1 cellular context compared by ENCODE assay signal in the genomic region with DNA sequence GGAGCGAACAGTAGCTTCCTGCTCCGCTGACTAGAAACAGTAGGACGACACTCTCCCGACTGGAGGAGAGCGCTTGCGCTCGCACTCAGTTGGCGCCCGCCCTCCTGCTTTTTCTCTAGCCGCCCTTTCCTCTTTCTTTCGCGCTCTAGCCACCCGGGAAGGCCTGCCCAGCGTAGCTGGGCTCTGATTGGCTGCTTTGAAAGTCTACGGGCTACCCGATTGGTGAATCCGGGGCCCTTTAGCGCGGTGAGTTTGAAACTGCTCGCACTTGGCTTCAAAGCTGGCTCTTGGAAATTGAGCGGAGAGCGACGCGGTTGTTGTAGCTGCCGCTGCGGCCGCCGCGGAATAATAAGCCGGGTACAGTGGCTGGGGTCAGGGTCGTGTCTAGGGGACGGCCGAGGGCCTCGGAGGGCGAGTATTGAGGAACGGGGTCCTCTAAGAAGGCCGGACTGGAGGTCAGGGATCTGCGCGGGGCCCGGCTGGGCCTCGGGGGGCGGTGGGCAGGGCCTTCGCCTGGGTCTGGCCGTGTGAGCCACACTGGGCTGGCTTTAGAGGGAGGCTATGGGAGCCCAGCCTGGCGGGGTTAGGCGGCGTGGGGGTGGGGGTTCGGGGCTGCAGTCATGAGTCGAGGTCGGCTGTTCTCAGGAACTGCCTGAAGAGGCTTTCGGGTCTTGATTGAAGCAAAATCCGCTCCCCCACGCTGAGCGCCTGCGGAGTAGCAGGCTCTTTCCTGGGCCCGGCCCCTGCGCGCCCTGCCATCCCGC.
TF ChIP-seq lines count a peak whose summit lies in the region.

TSS of gene CDK1 (plus strand) at position 265 of the 764 bp plus-strand sequence. CDS start 1,688 bp downstream, outside the sequence.

TF ChIP-seq in HepG2, 621 proteins besides CTCF, POLR2A, EP300 and RAD21 (continued from another document and continues in another):
- TF ChIP-seq, protein P1, sequence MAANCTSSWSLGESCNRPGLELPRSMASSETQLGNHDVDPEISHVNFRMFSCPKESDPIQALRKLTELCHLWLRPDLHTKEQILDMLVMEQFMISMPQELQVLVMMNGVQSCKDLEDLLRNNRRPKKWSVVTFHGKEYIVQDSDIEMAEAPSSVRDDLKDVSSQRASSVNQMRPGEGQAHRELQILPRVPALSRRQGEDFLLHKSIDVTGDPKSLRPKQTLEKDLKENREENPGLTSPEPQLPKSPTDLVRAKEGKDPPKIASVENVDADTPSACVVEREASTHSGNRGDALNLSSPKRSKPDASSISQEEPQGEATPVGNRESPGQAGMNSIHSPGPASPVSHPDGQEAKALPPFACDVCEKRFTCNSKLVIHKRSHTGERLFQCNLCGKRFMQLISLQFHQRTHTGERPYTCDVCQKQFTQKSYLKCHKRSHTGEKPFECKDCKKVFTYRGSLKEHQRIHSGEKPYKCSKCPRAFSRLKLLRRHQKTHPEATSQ (CRISPR knock-in tag; IDR thresholded peaks at IDR 0.05; ENCODE audit: borderline replicate concordance): peak; percentile 28; the same call in 1 of the 2 replicates
- peak; percentile 87 for TF ChIP-seq REPIN1 (CRISPR knock-in tag; IDR thresholded peaks at IDR 0.05; ENCODE audit: borderline replicate concordance, low read depth)
- TF ChIP-seq, protein P2, sequence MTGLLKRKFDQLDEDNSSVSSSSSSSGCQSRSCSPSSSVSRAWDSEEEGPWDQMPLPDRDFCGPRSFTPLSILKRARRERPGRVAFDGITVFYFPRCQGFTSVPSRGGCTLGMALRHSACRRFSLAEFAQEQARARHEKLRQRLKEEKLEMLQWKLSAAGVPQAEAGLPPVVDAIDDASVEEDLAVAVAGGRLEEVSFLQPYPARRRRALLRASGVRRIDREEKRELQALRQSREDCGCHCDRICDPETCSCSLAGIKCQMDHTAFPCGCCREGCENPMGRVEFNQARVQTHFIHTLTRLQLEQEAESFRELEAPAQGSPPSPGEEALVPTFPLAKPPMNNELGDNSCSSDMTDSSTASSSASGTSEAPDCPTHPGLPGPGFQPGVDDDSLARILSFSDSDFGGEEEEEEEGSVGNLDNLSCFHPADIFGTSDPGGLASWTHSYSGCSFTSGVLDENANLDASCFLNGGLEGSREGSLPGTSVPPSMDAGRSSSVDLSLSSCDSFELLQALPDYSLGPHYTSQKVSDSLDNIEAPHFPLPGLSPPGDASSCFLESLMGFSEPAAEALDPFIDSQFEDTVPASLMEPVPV (CRISPR knock-in tag; IDR thresholded peaks at IDR 0.05): peak; percentile 96
- peak; percentile 55; the same call in 1 of the 2 replicates for TF ChIP-seq ZNF556 (CRISPR knock-in tag; IDR thresholded peaks at IDR 0.05; ENCODE audit: borderline replicate concordance)
- no peak for TF ChIP-seq ZNF567 (CRISPR knock-in tag; IDR thresholded peaks at IDR 0.05; ENCODE audit: borderline replicate concordance)
- no peak for TF ChIP-seq CHD4 (IDR thresholded peaks at IDR 0.05; ENCODE audit: borderline replicate concordance, low read length)
- TF ChIP-seq PLRG1 (conservative IDR thresholded peaks at IDR 0.05): no peak
- peak; percentile 97 for TF ChIP-seq ARNT2 (CRISPR knock-in tag; IDR thresholded peaks at IDR 0.05; ENCODE audit: low read depth)
- TF ChIP-seq ZNF660 (CRISPR knock-in tag; IDR thresholded peaks at IDR 0.05; ENCODE audit: borderline replicate concordance, low read depth): no peak
- TF ChIP-seq KIAA2018 (CRISPR knock-in tag; IDR thresholded peaks at IDR 0.05; ENCODE audit: borderline replicate concordance): no peak
- TF ChIP-seq ZNF703 (CRISPR knock-in tag; IDR thresholded peaks at IDR 0.05; ENCODE audit: borderline replicate concordance): no peak
- peak; percentile 60 for TF ChIP-seq THAP11 (CRISPR knock-in tag; IDR thresholded peaks at IDR 0.05)
- TF ChIP-seq ZNF431 (CRISPR knock-in tag; IDR thresholded peaks at IDR 0.05; ENCODE audit: borderline replicate concordance, low read depth): no peak; the same call in 1 of the 2 replicates
- TF ChIP-seq YEATS2 (CRISPR knock-in tag; IDR thresholded peaks at IDR 0.05; ENCODE audit: borderline replicate concordance): peak; percentile 70; the same call in 1 of the 2 replicates
- no peak; the same call in 1 of the 2 replicates for TF ChIP-seq ZNF768 (CRISPR knock-in tag; IDR thresholded peaks at IDR 0.05)
- no peak for TF ChIP-seq PRDM4 (CRISPR knock-in tag; IDR thresholded peaks at IDR 0.05; ENCODE audit: borderline replicate concordance)
- peak; percentile 90 for TF ChIP-seq NFYB (CRISPR knock-in tag; IDR thresholded peaks at IDR 0.05)
- TF ChIP-seq ZNF230 (CRISPR knock-in tag; IDR thresholded peaks at IDR 0.05): 0 out of 2 replicates have a peak, but pooled peaks have one; percentile 67
- TF ChIP-seq PITX1 (CRISPR knock-in tag; IDR thresholded peaks at IDR 0.05): peak; percentile 46; the same call in 1 of the 2 replicates
- peak; percentile 21; the same call in 1 of the 2 replicates for TF ChIP-seq ZNF710 (CRISPR knock-in tag; IDR thresholded peaks at IDR 0.05; ENCODE audit: borderline replicate concordance)
- no peak for TF ChIP-seq IKZF4 (CRISPR knock-in tag; IDR thresholded peaks at IDR 0.05; ENCODE audit: borderline replicate concordance, low read depth, not compliant biosample characterization)
- TF ChIP-seq ZNF468 (CRISPR knock-in tag; IDR thresholded peaks at IDR 0.05): 0 out of 2 replicates have a peak, but pooled peaks have one; percentile 71
- TF ChIP-seq, protein P3, sequence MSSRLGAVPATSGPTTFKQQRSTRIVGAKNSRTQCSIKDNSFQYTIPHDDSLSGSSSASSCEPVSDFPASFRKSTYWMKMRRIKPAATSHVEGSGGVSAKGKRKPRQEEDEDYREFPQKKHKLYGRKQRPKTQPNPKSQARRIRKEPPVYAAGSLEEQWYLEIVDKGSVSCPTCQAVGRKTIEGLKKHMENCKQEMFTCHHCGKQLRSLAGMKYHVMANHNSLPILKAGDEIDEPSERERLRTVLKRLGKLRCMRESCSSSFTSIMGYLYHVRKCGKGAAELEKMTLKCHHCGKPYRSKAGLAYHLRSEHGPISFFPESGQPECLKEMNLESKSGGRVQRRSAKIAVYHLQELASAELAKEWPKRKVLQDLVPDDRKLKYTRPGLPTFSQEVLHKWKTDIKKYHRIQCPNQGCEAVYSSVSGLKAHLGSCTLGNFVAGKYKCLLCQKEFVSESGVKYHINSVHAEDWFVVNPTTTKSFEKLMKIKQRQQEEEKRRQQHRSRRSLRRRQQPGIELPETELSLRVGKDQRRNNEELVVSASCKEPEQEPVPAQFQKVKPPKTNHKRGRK (CRISPR knock-in tag; IDR thresholded peaks at IDR 0.05): no peak
- no peak for TF ChIP-seq PCBP2 (optimal IDR thresholded peaks at IDR 0.05; ENCODE audit: low read depth, low read length, poor library complexity, severe bottlenecking)
- TF ChIP-seq DR1 (CRISPR knock-in tag; IDR thresholded peaks at IDR 0.05): peak; percentile 44; the same call in 1 of the 2 replicates
- TF ChIP-seq ZNF644 (CRISPR knock-in tag; IDR thresholded peaks at IDR 0.05; ENCODE audit: low read depth): no peak
- peak; percentile 67 for TF ChIP-seq KAT8 (CRISPR knock-in tag; IDR thresholded peaks at IDR 0.05)
- no peak for TF ChIP-seq TRIM24 (CRISPR knock-in tag; IDR thresholded peaks at IDR 0.05)
- TF ChIP-seq ZNF44 (CRISPR knock-in tag; IDR thresholded peaks at IDR 0.05): no peak
- no peak for TF ChIP-seq ISX (CRISPR knock-in tag; conservative IDR thresholded peaks at IDR 0.05)
- peak; percentile 77; the same call in 1 of the 2 replicates for TF ChIP-seq MTA1 (CRISPR knock-in tag; IDR thresholded peaks at IDR 0.05; ENCODE audit: borderline replicate concordance)
- TF ChIP-seq SIX4 (CRISPR knock-in tag; IDR thresholded peaks at IDR 0.05): no peak
- no peak for TF ChIP-seq KLF9 (CRISPR knock-in tag; IDR thresholded peaks at IDR 0.05; ENCODE audit: low read depth)
- peak; percentile 37 for TF ChIP-seq ZNF18 (CRISPR knock-in tag; IDR thresholded peaks at IDR 0.05; ENCODE audit: insufficient replicate concordance)
